Comparison of ENCODE assay signal across 8 cellular contexts in the genomic region with DNA sequence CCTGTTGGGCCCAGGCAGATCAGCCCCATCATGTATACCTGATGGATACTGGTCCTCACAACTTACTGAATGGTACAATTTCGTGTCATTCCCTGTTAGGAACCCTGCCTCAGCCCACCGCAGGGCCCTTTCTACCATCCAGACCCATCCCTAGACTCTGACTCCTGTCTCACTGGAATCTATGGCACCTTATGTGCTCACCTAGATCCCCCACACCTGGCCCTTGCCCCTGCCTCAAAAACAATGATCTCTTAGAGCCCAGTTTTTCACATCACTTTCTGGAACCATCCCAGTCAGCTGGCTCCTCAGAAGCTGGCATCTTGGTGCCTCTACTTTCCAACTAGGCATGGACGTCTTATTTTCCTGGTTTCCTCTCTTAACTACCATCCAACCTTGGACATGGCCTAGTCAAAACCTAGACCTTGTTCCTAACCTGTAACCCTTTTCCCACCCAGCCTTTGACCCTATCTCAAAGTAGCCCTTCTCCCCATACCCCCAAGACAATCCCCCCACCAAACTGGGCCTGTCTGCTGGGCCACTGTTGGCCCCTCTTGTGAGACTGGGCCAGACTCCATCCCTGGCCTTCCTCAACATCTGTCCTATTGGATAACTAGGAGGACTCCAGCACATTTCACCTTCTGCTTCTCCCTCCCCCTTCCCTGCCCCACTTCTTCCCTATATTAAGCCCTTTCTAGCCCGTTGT. TPM values are rescaled to one million over a fixed set of nuclear protein-coding genes. Genes with fewer than 3 reads are reported as not detected.
A peak's percentile ranks its signal among the peaks of the same experiment; 100 is the strongest.
DNase-seq lines count a peak whose midpoint lies in the region; ATAC-seq and TF ChIP-seq lines count a peak whose summit lies in the region.

No MANE protein-coding gene starts in this region.

- H3K36me3 ChIP-seq in BE2C (peaks cover 23% of the 10 kb centered on the region), HUES48 (ENCODE audit: control insufficient read depth, insufficient read depth, low read length) (peaks cover 25% of the 10 kb centered on the region), ectodermal cell (ENCODE audit: control insufficient read depth, insufficient read depth, low read length) (no peaks in the 10 kb centered on the region), neural cell (ENCODE audit: insufficient read depth, low read length) (no peaks in the 10 kb centered on the region)

- no peak for DNase-seq in BE2C
- no peak for DNase-seq in iPS-NIHi7 (ENCODE audit: extremely low spot score)
- DNase-seq in SW480 (ENCODE audit: low spot score), result no peak
- no peak for DNase-seq in activated CD4-positive, alpha-beta T cell treated with anti-CD3 and anti-CD28 coated beads, Interleukin-2, amount 50 U/mL, for 4 hours

- no peaks in the 10 kb centered on the region for H4K20me1 ChIP-seq in neural cell (ENCODE audit: insufficient read depth)

- TF ChIP-seq RAD21 in neural cell (conservative IDR thresholded peaks at IDR 0.05), result no peak

- peak overlapping the region; percentile 96 for H3K9ac ChIP-seq in HUES48 (ENCODE audit: low read depth, low read length)
- H3K9ac ChIP-seq in neural cell (ENCODE audit: low read length), result peak overlapping the region; percentile 86

- H3K4me2 ChIP-seq in neural cell (ENCODE audit: low read length), result peak overlapping the region; percentile 93

- H3K9me3 ChIP-seq in BE2C (no peaks in the 10 kb centered on the region), HUES48 (ENCODE audit: control insufficient read depth, insufficient read depth, low read length) (no peaks in the 10 kb centered on the region), ectodermal cell (ENCODE audit: control insufficient read depth, low read length) (no peaks in the 10 kb centered on the region), neural cell (ENCODE audit: low read length) (no peaks in the 10 kb centered on the region)

- no peak for TF ChIP-seq CTCF in BE2C (IDR thresholded peaks at IDR 0.05; ENCODE audit: low read depth, low read length)
- TF ChIP-seq CTCF in neural cell (IDR thresholded peaks at IDR 0.05; ENCODE audit: poor library complexity, severe bottlenecking), result no peak

- no peaks in the 10 kb centered on the region for H3F3A ChIP-seq in neural cell (ENCODE audit: insufficient read depth, low read length, poor library complexity, severe bottlenecking)

- H3K9me2 ChIP-seq in neural cell (ENCODE audit: insufficient read depth, low read length), result no peaks in the 10 kb centered on the region

- H3K4me1 ChIP-seq in BE2C (no peaks in the 10 kb centered on the region; the same call in 1 of the 2 replicates), HUES48 (ENCODE audit: control insufficient read depth, insufficient read depth, low read length) (peaks cover 12% of the 10 kb centered on the region), ectodermal cell (ENCODE audit: control insufficient read depth, insufficient read depth, low read length) (peaks cover 17% of the 10 kb centered on the region)

- ATAC-seq in HG02588 (IDR thresholded peaks at IDR 0.05; ENCODE audit: unreplicated experiment), result no peak

- H2AFZ ChIP-seq in neural cell (ENCODE audit: low read depth, low read length), result peak overlapping the region; percentile 73

- WGBS in ectodermal cell, 2 experiments, result 38 to 41% methylated on average over 4 of the region's 4 CpGs

- H3K27me3 ChIP-seq in BE2C (no peaks in the 10 kb centered on the region), HUES48 (ENCODE audit: control insufficient read depth, insufficient read depth, low read length) (no peaks in the 10 kb centered on the region), ectodermal cell (ENCODE audit: control insufficient read depth, insufficient read depth, low read length, poor library complexity, severe bottlenecking) (no peaks in the 10 kb centered on the region), neural cell (ENCODE audit: insufficient read depth, low read depth, low read length) (no peaks in the 10 kb centered on the region)

- TF ChIP-seq EP300 in neural cell (conservative IDR thresholded peaks at IDR 0.05; ENCODE audit: poor library complexity, severe bottlenecking), result no peak

- peaks cover 36% of the 10 kb centered on the region for H3K79me2 ChIP-seq in neural cell (replicated peaks; ENCODE audit: insufficient read depth, low read length)

- peak overlapping the region; percentile 88 for H3K4me3 ChIP-seq in BE2C (ENCODE audit: low read depth, low read length)
- H3K4me3 ChIP-seq in HUES48 (ENCODE audit: low read depth, low read length), result peak overlapping the region; percentile 98
- peak overlapping the region; percentile 89 for H3K4me3 ChIP-seq in ectodermal cell (ENCODE audit: insufficient read depth, low read depth, low read length)
- peak overlapping the region; percentile 73 for H3K4me3 ChIP-seq in neural cell (ENCODE audit: low read length)

- H3K27ac ChIP-seq in HUES48 (ENCODE audit: low read depth, low read length), result no peak overlapping the region
- H3K27ac ChIP-seq in ectodermal cell (ENCODE audit: insufficient read depth, low read depth, low read length, poor library complexity, severe bottlenecking), result no peak overlapping the region
- peak overlapping the region; percentile 72 for H3K27ac ChIP-seq in neural cell (ENCODE audit: low read length)

TF ChIP-seq in neural cell, 6 proteins besides CTCF, POLR2A, EP300 and RAD21:
- no peak for TF ChIP-seq EZH2 (IDR thresholded peaks at IDR 0.05; ENCODE audit: borderline replicate concordance, insufficient read depth, low read length, poor library complexity, severe bottlenecking)
- no peak for TF ChIP-seq SMC3 (conservative IDR thresholded peaks at IDR 0.05; ENCODE audit: poor library complexity)
- TF ChIP-seq MXI1 (conservative IDR thresholded peaks at IDR 0.05; ENCODE audit: poor library complexity, severe bottlenecking), result no peak
- TF ChIP-seq, protein P1, sequence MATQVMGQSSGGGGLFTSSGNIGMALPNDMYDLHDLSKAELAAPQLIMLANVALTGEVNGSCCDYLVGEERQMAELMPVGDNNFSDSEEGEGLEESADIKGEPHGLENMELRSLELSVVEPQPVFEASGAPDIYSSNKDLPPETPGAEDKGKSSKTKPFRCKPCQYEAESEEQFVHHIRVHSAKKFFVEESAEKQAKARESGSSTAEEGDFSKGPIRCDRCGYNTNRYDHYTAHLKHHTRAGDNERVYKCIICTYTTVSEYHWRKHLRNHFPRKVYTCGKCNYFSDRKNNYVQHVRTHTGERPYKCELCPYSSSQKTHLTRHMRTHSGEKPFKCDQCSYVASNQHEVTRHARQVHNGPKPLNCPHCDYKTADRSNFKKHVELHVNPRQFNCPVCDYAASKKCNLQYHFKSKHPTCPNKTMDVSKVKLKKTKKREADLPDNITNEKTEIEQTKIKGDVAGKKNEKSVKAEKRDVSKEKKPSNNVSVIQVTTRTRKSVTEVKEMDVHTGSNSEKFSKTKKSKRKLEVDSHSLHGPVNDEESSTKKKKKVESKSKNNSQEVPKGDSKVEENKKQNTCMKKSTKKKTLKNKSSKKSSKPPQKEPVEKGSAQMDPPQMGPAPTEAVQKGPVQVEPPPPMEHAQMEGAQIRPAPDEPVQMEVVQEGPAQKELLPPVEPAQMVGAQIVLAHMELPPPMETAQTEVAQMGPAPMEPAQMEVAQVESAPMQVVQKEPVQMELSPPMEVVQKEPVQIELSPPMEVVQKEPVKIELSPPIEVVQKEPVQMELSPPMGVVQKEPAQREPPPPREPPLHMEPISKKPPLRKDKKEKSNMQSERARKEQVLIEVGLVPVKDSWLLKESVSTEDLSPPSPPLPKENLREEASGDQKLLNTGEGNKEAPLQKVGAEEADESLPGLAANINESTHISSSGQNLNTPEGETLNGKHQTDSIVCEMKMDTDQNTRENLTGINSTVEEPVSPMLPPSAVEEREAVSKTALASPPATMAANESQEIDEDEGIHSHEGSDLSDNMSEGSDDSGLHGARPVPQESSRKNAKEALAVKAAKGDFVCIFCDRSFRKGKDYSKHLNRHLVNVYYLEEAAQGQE (IDR thresholded peaks at IDR 0.05; ENCODE audit: borderline replicate concordance), result no peak
- TF ChIP-seq TAF1 (IDR thresholded peaks at IDR 0.05; ENCODE audit: low read depth), result no peak
- no peak for TF ChIP-seq POLR2AphosphoS5 (IDR thresholded peaks at IDR 0.05)

RNA-seq across cellular contexts. Expression of a gene that starts 1.0 kb away (rescaled TPM):
- 295 TPM for polyA plus RNA-seq in BE2C (2012; ENCODE audit: insufficient read depth, insufficient read length, low read depth)
- 117 TPM for polyA plus RNA-seq in ectodermal cell (2013, experiment 1 of 4)
- polyA plus RNA-seq in ectodermal cell (2013, experiment 2 of 4), result 120 TPM
- 85.6 TPM for polyA plus RNA-seq in ectodermal cell (2013, experiment 3 of 4)
- polyA plus RNA-seq in ectodermal cell (2013, experiment 4 of 4), result 95.1 TPM
- 93.1 and 95.4 TPM in 2 replicates for polyA plus RNA-seq in neural cell
- polyA minus RNA-seq in neural cell, result 86.9 and 93.4 TPM in 2 replicates

RNA-seq across cellular contexts. Expression of a gene that starts 40.1 kb away (rescaled TPM):
- polyA plus RNA-seq in BE2C (2012; ENCODE audit: insufficient read depth, insufficient read length, low read depth), result not detected
- polyA plus RNA-seq in ectodermal cell (2013, experiment 1 of 4), result not detected
- not detected for polyA plus RNA-seq in ectodermal cell (2013, experiment 2 of 4)
- not detected for polyA plus RNA-seq in ectodermal cell (2013, experiment 3 of 4)
- polyA plus RNA-seq in ectodermal cell (2013, experiment 4 of 4), result not detected
- not detected in 2 replicates for polyA plus RNA-seq in neural cell
- not detected in 2 replicates for polyA minus RNA-seq in neural cell

RNA-seq across cellular contexts. Expression of a gene that starts 40.3 kb away (rescaled TPM):
- polyA plus RNA-seq in BE2C (2012; ENCODE audit: insufficient read depth, insufficient read length, low read depth), result not detected
- polyA plus RNA-seq in ectodermal cell (2013, experiment 1 of 4), result not detected
- polyA plus RNA-seq in ectodermal cell (2013, experiment 2 of 4), result not detected
- polyA plus RNA-seq in ectodermal cell (2013, experiment 3 of 4), result not detected
- not detected for polyA plus RNA-seq in ectodermal cell (2013, experiment 4 of 4)
- polyA plus RNA-seq in neural cell, result not detected in 2 replicates
- not detected in 2 replicates for polyA minus RNA-seq in neural cell
